ENCODE assay signal across 9 cellular contexts in genomic region chrX:149830192-149830873, GRCh38. TPM values are rescaled to one million over a fixed set of nuclear protein-coding genes. Genes with fewer than 3 reads are reported as not detected.
A peak's percentile ranks its signal among the peaks of the same experiment; 100 is the strongest.
DNase-seq lines count a peak whose midpoint lies in the region; ATAC-seq and TF ChIP-seq lines count a peak whose summit lies in the region.
"Had no signal": no experiment of that assay in that cellular context is flagged by ENCODE, and none has a peak within 500 bp of the region (broad histone marks: within the 10 kb centered on the region; RNA-seq: fewer than 3 reads in every experiment).

No MANE protein-coding gene starts in this region.

- no peaks in the 10 kb centered on the region for H3K79me2 ChIP-seq in ACC112 (ENCODE audit: control insufficient read depth, insufficient read depth, low read length, unreplicated experiment)

- peak overlapping the region; percentile 12 for H3K9ac ChIP-seq in mucosa of stomach (ENCODE audit: low read length)

- peak; percentile 72 for ATAC-seq in GM19324 (IDR thresholded peaks at IDR 0.05; ENCODE audit: low FRiP score, unreplicated experiment)
- ATAC-seq in left colon, result no peak

- TF ChIP-seq CTCF in breast epithelium (IDR thresholded peaks at IDR 0.05), result no peak

- H2AFZ ChIP-seq in ACC112 (ENCODE audit: low read length, unreplicated experiment), result peak overlapping the region; percentile 89

- H3K27ac ChIP-seq in ACC112 (ENCODE audit: low read depth, low read length) (no peak overlapping the region), breast epithelium (peak overlapping the region; percentile 55 to 56)

- H3K9me3 ChIP-seq in breast epithelium, result no peaks in the 10 kb centered on the region
- no peaks in the 10 kb centered on the region for H3K9me3 ChIP-seq in mucosa of stomach (ENCODE audit: control insufficient read depth, low read length)

- H3K4me3 ChIP-seq in ACC112 (ENCODE audit: low read depth, low read length) (peak overlapping the region; percentile 71), breast epithelium (peak overlapping the region; percentile 13 to 49 (median 37)), mucosa of stomach (ENCODE audit: low read length) (no peak overlapping the region)

- TF ChIP-seq POLR2A in breast epithelium (IDR thresholded peaks at IDR 0.05), result no peak

- intact Hi-C loops in breast epithelium (cut with DNase I; ENCODE audit: low total_unique reads) (no loop called here), left colon (cut with DNase I, micrococcal nuclease) (no loop called here)

- no peaks in the 10 kb centered on the region for H3K36me3 ChIP-seq in ACC112 (ENCODE audit: insufficient read depth, low read length)
- H3K36me3 ChIP-seq in breast epithelium, result no peaks in the 10 kb centered on the region
- H3K36me3 ChIP-seq in mucosa of stomach (ENCODE audit: control insufficient read depth, insufficient read depth, low read length), result no peaks in the 10 kb centered on the region

- H3K4me1 ChIP-seq in ACC112 (ENCODE audit: control insufficient read depth, insufficient read depth, low read length, unreplicated experiment) (no peaks in the 10 kb centered on the region), breast epithelium (no peaks in the 10 kb centered on the region), mucosa of stomach (ENCODE audit: control insufficient read depth, insufficient read depth, low read length) (no peaks in the 10 kb centered on the region)

- DNase-seq in LHCN-M2 (ENCODE audit: low read depth) (peak; percentile 17), breast epithelium (ENCODE audit: low spot score in 2 of 2) (no peak), UCSD-AML1 (lab: John Stamatoyannopoulos, UW; ENCODE audit: unreplicated experiment) (no peak), left colon (no peak)
- no peak for DNase-seq in activated effector memory CD4-positive, alpha-beta T cell treated with anti-CD3 and anti-CD28 coated beads, Interleukin-2, amount 50 U/mL, for 16 hours

- H3K27me3 ChIP-seq in ACC112 (ENCODE audit: insufficient read depth, low read length), result no peaks in the 10 kb centered on the region
- no peaks in the 10 kb centered on the region for H3K27me3 ChIP-seq in breast epithelium
- no peaks in the 10 kb centered on the region for H3K27me3 ChIP-seq in mucosa of stomach (ENCODE audit: control insufficient read depth, insufficient read depth, low read length)

RNA-seq across cellular contexts. Expression of gene MAGEA9, which starts 48.6 kb away (rescaled TPM):
- total RNA-seq in LHCN-M2 (2014; rRNA removed) (not detected in 2 replicates), breast epithelium (not detected), left colon (not detected)
- polyA plus RNA-seq in LHCN-M2 (2012), result not detected
- total RNA-seq: dermis microvascular lymphatic vessel endothelial cell had no signal

RNA-seq across cellular contexts. Expression of gene MAGEA8, which starts 50.6 kb away (rescaled TPM):
- total RNA-seq in LHCN-M2 (2014; rRNA removed), result not detected in 2 replicates
- polyA plus RNA-seq in LHCN-M2 (2012), result not detected
- total RNA-seq in breast epithelium, result not detected
- total RNA-seq in left colon, result not detected
- total RNA-seq: dermis microvascular lymphatic vessel endothelial cell had no signal

RNA-seq across cellular contexts. Expression of gene HSFX1, which starts 56.5 kb away (rescaled TPM):
- total RNA-seq in LHCN-M2 (2014; rRNA removed) (0.29 TPM in 1 of 2 replicates, not detected in the other), breast epithelium (1 to 10 TPM in 2 of 3 donors, under 1 TPM in 1; 0.32 to 2.0 (median 1.3) TPM), left colon (1 to 10 TPM; 1.0 to 1.5 TPM)
- 0.21 TPM for polyA plus RNA-seq in LHCN-M2 (2012)
